ENCODE assay signal across 8 cellular contexts in genomic region chr15:85707519-85708338, GRCh38.
DNase-seq lines count a peak whose midpoint lies in the region; ATAC-seq and TF ChIP-seq lines count a peak whose summit lies in the region.

No MANE protein-coding gene starts in this region.

- intact Hi-C loops in adrenal gland (cut with DNase I): no loop called here

- peak overlapping the region; percentile 8 to 63 (median 41) for H3K9ac ChIP-seq in subcutaneous abdominal adipose tissue (ENCODE audit: low read length in 5 of 5)

- 23 to 31% (median 28%) methylated on average over 8 of the region's 8 CpGs for WGBS in adrenal gland, 4 donors

- peak; percentile 9 for ATAC-seq in HG03457 (IDR thresholded peaks at IDR 0.05; ENCODE audit: unreplicated experiment)

- H3K27me3 ChIP-seq in adrenal gland (no peaks in the 10 kb centered on the region), layer of hippocampus (ENCODE audit: control insufficient read depth, insufficient read depth, low read length) (no peaks in the 10 kb centered on the region), subcutaneous abdominal adipose tissue (ENCODE audit: control insufficient read depth in 5 of 5, insufficient read depth in 4 of 5, low read length in 5 of 5) (no peaks in the 10 kb centered on the region)

- H3K4me1 ChIP-seq in adrenal gland (replicated peaks in 1 of 2) (peaks cover 29 to 65% of the 10 kb centered on the region in 2 donors), subcutaneous abdominal adipose tissue (ENCODE audit: control insufficient read depth in 5 of 5, insufficient read depth in 5 of 5, low read length in 5 of 5) (peaks cover 10 to 50% (median 36%) of the 10 kb centered on the region in 5 donors)

- H3K9me3 ChIP-seq in adrenal gland (replicated peaks in 1 of 3) (no peaks in the 10 kb centered on the region), subcutaneous abdominal adipose tissue (ENCODE audit: control insufficient read depth in 5 of 5, low read length in 5 of 5) (no peaks in the 10 kb centered on the region)

- DNase-seq in NCI-H82 (lab: John Stamatoyannopoulos, UW) (peak; percentile 17), NCI-H82 treated with DMSO at 0.1 percent for 48 hours (lab: John Stamatoyannopoulos, UW; ENCODE audit: unreplicated experiment) (no peak), adrenal gland (peak in 4 of 7 donors; percentile 51 to 57 (median 54)), NK-92 (lab: John Stamatoyannopoulos, UW; ENCODE audit: unreplicated experiment) (no peak), iPS-NIHi7 (ENCODE audit: extremely low spot score) (no peak)

- H3K27ac ChIP-seq in adrenal gland (peak overlapping the region; percentile 54 to 90 (median 81)), layer of hippocampus (ENCODE audit: low read depth, low read length) (peak overlapping the region; percentile 50), subcutaneous abdominal adipose tissue (ENCODE audit: low read depth, low read length) (peak overlapping the region; percentile 76)

- peak in 1 of 2 donors; percentile 46 for TF ChIP-seq POLR2A in adrenal gland (IDR thresholded peaks at IDR 0.05)

- H3K36me3 ChIP-seq in adrenal gland (replicated peaks in 1 of 2) (peaks cover 0 to 35% of the 10 kb centered on the region in 2 donors), subcutaneous abdominal adipose tissue (ENCODE audit: control insufficient read depth in 5 of 5, insufficient read depth in 5 of 5, low read length in 5 of 5) (peaks cover under 1 to 35% (median 20%) of the 10 kb centered on the region in 5 donors)

- peak overlapping the region in 1 of 4 donors; percentile 44 for H3K4me3 ChIP-seq in adrenal gland
- peak overlapping the region in 4 of 5 donors; percentile 18 to 49 (median 28) for H3K4me3 ChIP-seq in subcutaneous abdominal adipose tissue (ENCODE audit: low read depth in 1 of 5, low read length in 5 of 5)

- no peak for TF ChIP-seq CTCF in adrenal gland (IDR thresholded peaks at IDR 0.05)

Comparison
In these comparisons a context has a peak if more than half of its experiments do, and no peak if none do; other contexts are left out.
1. DNase-seq: peak in NCI-H82 (single experiment) and adrenal gland (4 of 7); none in NCI-H82 treated with DMSO at 0.1 percent for 48 hours (single experiment), NK-92 (single experiment) and iPS-NIHi7 (single experiment).
2. Peak in every context shown above with its lines, with median percentiles within 50 percentile points of each other: H3K27ac ChIP-seq.